1 cellular context compared by ENCODE assay signal in genomic region chr16:89035698-89036570, GRCh38.
TF ChIP-seq lines count a peak whose summit lies in the region.

No MANE protein-coding gene starts in this region.

TF ChIP-seq in HepG2, 621 proteins besides CTCF, POLR2A, EP300 and RAD21:
- TF ChIP-seq SOX5 (CRISPR knock-in tag; IDR thresholded peaks at IDR 0.05; ENCODE audit: borderline replicate concordance) (no peak), GABPA (IDR thresholded peaks at IDR 0.05; ENCODE audit: low read depth, low read length) (0 out of 2 replicates have a peak, but pooled peaks have one; percentile 9), GABPA (CRISPR knock-in tag; IDR thresholded peaks at IDR 0.05; ENCODE audit: low read depth) (no peak)
TF ChIP-seq in HepG2: peak in this region for 1.
